Comparison of ENCODE assay signal across 1 cellular context in the genomic region with DNA sequence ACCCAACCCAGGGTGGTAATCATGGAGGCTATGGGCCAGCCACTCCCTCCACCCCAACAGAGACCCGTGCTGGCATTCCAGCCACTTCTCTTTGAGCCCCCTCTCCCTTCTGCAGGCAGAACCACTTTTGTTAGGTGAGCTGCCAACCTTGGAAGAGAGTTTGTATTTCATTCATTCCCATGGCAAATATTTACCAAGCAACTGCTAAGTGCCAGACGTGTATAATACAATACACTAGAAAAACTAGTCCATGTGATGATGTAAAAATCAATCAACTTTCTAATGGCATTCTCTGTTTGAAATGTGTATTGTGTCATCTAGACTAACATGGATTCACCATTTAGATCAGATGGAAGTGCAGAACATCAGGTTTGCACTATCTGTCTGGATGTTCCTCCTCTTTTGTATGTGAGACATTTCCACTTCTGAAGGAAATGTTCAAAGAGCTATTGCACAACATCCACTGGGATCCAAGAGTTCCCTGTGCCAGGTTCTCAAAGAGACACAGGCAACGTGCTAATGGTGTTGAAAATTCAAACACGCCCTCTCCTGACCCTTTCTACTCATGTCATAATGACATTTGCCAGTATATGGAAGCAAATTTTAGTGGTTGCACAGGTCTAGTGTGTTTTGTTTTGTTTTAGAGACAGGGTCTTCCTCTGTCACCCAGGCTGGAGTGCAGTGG.
TF ChIP-seq lines count a peak whose summit lies in the region.

No MANE protein-coding gene starts in this region.

TF ChIP-seq in liver, 16 proteins besides CTCF, POLR2A, EP300 and RAD21 (continued from another document):
- TF ChIP-seq, protein P1, sequence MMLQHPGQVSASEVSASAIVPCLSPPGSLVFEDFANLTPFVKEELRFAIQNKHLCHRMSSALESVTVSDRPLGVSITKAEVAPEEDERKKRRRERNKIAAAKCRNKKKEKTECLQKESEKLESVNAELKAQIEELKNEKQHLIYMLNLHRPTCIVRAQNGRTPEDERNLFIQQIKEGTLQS (IDR thresholded peaks at IDR 0.05) = peak; percentile 33
- TF ChIP-seq NR2F2 (IDR thresholded peaks at IDR 0.05) = no peak
- no peak for TF ChIP-seq FOXA1 (IDR thresholded peaks at IDR 0.05)
